Comparison of ENCODE assay signal across 8 cellular contexts in the genomic region with DNA sequence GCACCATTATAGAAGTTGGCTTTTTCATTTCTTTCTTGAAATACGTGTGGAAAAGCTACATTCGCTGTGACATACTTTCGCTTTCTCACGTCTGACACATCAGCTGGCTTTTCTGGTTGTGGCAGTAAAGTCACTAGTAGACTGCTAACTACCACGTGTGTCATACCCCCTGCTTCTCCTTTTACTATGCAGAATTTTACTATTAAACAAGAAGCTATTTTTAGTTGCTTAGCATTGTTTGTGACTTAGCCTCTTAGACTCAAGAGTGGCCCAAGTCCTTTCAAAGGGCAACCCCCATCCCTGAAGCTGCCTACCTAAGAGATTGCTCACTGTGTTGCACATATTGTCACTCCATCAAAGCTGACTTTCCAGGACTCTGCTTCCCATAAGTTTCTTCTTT. TPM values are rescaled to one million over a fixed set of nuclear protein-coding genes. Genes with fewer than 3 reads are reported as not detected.
DNase-seq lines count a peak whose midpoint lies in the region; ATAC-seq and TF ChIP-seq lines count a peak whose summit lies in the region.

No MANE protein-coding gene starts in this region.

- H3K36me3 ChIP-seq in stomach (no peaks in the 10 kb centered on the region), gastrocnemius medialis (no peaks in the 10 kb centered on the region), vagina (no peaks in the 10 kb centered on the region)

- ATAC-seq in right cardiac atrium (no peak), HG03520 (IDR thresholded peaks at IDR 0.05; ENCODE audit: unreplicated experiment) (peak; percentile 77), gastrocnemius medialis (no peak)

- TF ChIP-seq EP300 in stomach (IDR thresholded peaks at IDR 0.05): no peak

- DNase-seq in right cardiac atrium: no peak
- no peak for DNase-seq in cardiac septum (ENCODE audit: low spot score)
- no peak for DNase-seq in fibroblast of pulmonary artery (ENCODE audit: low read depth)
- no peak for DNase-seq in stomach
- no peak for DNase-seq in gastrocnemius medialis
- DNase-seq in vagina (ENCODE audit: extremely low spot score in 2 of 2): no peak

- H3K9me3 ChIP-seq in right cardiac atrium (ENCODE audit: control insufficient read depth, low read length) (no peaks in the 10 kb centered on the region), stomach (no peaks in the 10 kb centered on the region), gastrocnemius medialis (no peaks in the 10 kb centered on the region), vagina (no peaks in the 10 kb centered on the region)

- H3K4me3 ChIP-seq in right cardiac atrium (ENCODE audit: low read length): peak overlapping the region; percentile 28
- peak overlapping the region; percentile 56 for H3K4me3 ChIP-seq in WI38 (ENCODE audit: low read depth, low read length)
- peak overlapping the region; percentile 3 for H3K4me3 ChIP-seq in fibroblast of pulmonary artery (replicated peaks; ENCODE audit: low read depth, low read length)
- peak overlapping the region in 3 of 4 donors; percentile 22 to 32 (median 31) for H3K4me3 ChIP-seq in stomach
- peak overlapping the region in 1 of 4 donors; percentile 13 for H3K4me3 ChIP-seq in gastrocnemius medialis
- peak overlapping the region in 1 of 2 donors; percentile 17 for H3K4me3 ChIP-seq in vagina

- TF ChIP-seq POLR2A in stomach (IDR thresholded peaks at IDR 0.05) (no peak), gastrocnemius medialis (IDR thresholded peaks at IDR 0.05) (no peak), vagina (IDR thresholded peaks at IDR 0.05) (no peak)

- intact Hi-C loops in right cardiac atrium (cut with DNase I): no loop called here
- intact Hi-C loops in cardiac septum (cut with DNase I): no loop called here
- intact Hi-C loops in stomach (cut with DNase I; ENCODE audit: low total_unique reads): no loop called here
- intact Hi-C loops in gastrocnemius medialis (cut with DNase I; ENCODE audit: low total_unique reads): no loop called here
- intact Hi-C loops in vagina (cut with DNase I): no loop called here

- no peak overlapping the region for H3K27ac ChIP-seq in right cardiac atrium (ENCODE audit: low read length)
- peak overlapping the region in 1 of 5 donors; percentile 44 for H3K27ac ChIP-seq in stomach
- no peak overlapping the region for H3K27ac ChIP-seq in gastrocnemius medialis
- no peak overlapping the region for H3K27ac ChIP-seq in vagina

- H3K27me3 ChIP-seq in right cardiac atrium (ENCODE audit: control insufficient read depth, insufficient read depth): no peaks in the 10 kb centered on the region
- H3K27me3 ChIP-seq in stomach: no peaks in the 10 kb centered on the region
- H3K27me3 ChIP-seq in gastrocnemius medialis: no peaks in the 10 kb centered on the region
- no peaks in the 10 kb centered on the region for H3K27me3 ChIP-seq in vagina

- in situ Hi-C loops in gastrocnemius medialis (cut with MboI; ENCODE audit: low sequenced_read_pairs in 4 of 4): no loop called here

- H3K4me1 ChIP-seq in right cardiac atrium (ENCODE audit: control insufficient read depth, insufficient read depth, low read length): no peaks in the 10 kb centered on the region
- no peaks in the 10 kb centered on the region for H3K4me1 ChIP-seq in stomach
- H3K4me1 ChIP-seq in gastrocnemius medialis: no peaks in the 10 kb centered on the region
- no peaks in the 10 kb centered on the region for H3K4me1 ChIP-seq in vagina

- TF ChIP-seq CTCF in WI38 (IDR thresholded peaks at IDR 0.05; ENCODE audit: low read depth, low read length) (no peak), fibroblast of pulmonary artery (IDR thresholded peaks at IDR 0.05; ENCODE audit: low read length, missing control alignments) (no peak), stomach (IDR thresholded peaks at IDR 0.05) (no peak), gastrocnemius medialis (IDR thresholded peaks at IDR 0.05 in 4 of 5, conservative IDR thresholded peaks at IDR 0.05 in 1 of 5) (no peak), vagina (IDR thresholded peaks at IDR 0.05) (no peak)

- WGBS in right cardiac atrium: 46% methylated on average over 5 of the region's 5 CpGs
- 27 to 34% (median 32%) methylated on average over 5 of the region's 5 CpGs for WGBS in stomach, 5 donors

RNA-seq across cellular contexts. Expression of gene IL2, which starts 2.1 kb away (rescaled TPM):
- total RNA-seq in right cardiac atrium (not detected), cardiac septum (not detected), stomach (1 to 10 TPM in 1 of 5 donors, not detected in 4; 1.5 TPM), gastrocnemius medialis (not detected), vagina (not detected)
- polyA plus RNA-seq in right cardiac atrium (not detected), stomach (not detected)
